In the genomic region with DNA sequence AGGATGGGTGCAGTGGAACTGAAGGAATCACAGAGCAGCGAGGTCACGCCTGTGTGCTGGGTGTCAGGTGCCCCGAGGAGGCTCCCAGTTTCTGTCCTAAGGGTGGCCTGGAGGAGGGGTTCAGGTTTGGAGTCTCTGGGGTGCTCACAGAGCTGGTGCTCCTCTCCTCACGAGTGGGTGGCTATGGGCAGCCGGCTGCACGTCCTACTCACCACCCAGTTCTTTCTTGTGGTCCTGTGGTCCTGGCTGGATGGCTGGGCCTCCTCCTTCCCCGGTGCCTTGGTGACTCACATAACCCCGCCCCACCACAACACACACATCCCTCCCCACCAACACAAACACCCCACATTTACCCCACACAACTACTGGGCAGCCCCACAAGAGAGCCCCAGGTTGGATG, we compare ENCODE assay signal across 1 cellular context.
TF ChIP-seq lines count a peak whose summit lies in the region.

No MANE protein-coding gene starts in this region.

TF ChIP-seq in HCT116, 20 proteins besides CTCF, POLR2A, EP300 and RAD21 (continued from another document):
- TF ChIP-seq CEBPB (IDR thresholded peaks at IDR 0.05; ENCODE audit: low read depth) = no peak
- TF ChIP-seq, protein P1, sequence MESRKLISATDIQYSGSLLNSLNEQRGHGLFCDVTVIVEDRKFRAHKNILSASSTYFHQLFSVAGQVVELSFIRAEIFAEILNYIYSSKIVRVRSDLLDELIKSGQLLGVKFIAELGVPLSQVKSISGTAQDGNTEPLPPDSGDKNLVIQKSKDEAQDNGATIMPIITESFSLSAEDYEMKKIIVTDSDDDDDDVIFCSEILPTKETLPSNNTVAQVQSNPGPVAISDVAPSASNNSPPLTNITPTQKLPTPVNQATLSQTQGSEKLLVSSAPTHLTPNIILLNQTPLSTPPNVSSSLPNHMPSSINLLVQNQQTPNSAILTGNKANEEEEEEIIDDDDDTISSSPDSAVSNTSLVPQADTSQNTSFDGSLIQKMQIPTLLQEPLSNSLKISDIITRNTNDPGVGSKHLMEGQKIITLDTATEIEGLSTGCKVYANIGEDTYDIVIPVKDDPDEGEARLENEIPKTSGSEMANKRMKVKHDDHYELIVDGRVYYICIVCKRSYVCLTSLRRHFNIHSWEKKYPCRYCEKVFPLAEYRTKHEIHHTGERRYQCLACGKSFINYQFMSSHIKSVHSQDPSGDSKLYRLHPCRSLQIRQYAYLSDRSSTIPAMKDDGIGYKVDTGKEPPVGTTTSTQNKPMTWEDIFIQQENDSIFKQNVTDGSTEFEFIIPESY (IDR thresholded peaks at IDR 0.05; ENCODE audit: extremely low read depth, insufficient replicate concordance, low read length) = no peak
- TF ChIP-seq, protein P2, sequence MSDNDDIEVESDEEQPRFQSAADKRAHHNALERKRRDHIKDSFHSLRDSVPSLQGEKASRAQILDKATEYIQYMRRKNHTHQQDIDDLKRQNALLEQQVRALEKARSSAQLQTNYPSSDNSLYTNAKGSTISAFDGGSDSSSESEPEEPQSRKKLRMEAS (IDR thresholded peaks at IDR 0.05) = no peak
- TF ChIP-seq FOSL1 (IDR thresholded peaks at IDR 0.05; ENCODE audit: low read depth) = no peak
